Comparison of ENCODE assay signal across 10 cellular contexts in genomic region chr15:45642203-45642932, GRCh38. TPM values are rescaled to one million over a fixed set of nuclear protein-coding genes. Genes with fewer than 3 reads are reported as not detected.
DNase-seq lines count a peak whose midpoint lies in the region; ATAC-seq and TF ChIP-seq lines count a peak whose summit lies in the region.
"Had no signal": no experiment of that assay in that cellular context is flagged by ENCODE, and none has a peak within 500 bp of the region (broad histone marks: within the 10 kb centered on the region; RNA-seq: fewer than 3 reads in every experiment).

No MANE protein-coding gene starts in this region.

- H3K27ac Mint-ChIP-seq in stimulated activated naive CD8-positive, alpha-beta T cell treated with anti-CD3 and anti-CD28 coated beads, Interleukin-15, amount 100 ng/mL, for 72 hours: no peak overlapping the region
- H3K27ac Mint-ChIP-seq: T-cell had no signal

- H4K20me1 ChIP-seq in SK-N-SH (ENCODE audit: insufficient read depth): no peaks in the 10 kb centered on the region

- H3K4me3 Mint-ChIP-seq in stimulated activated naive CD8-positive, alpha-beta T cell treated with anti-CD3 and anti-CD28 coated beads, Interleukin-15, amount 100 ng/mL, for 72 hours: no peak overlapping the region
- H3K4me3 Mint-ChIP-seq: T-cell had no signal

- peak overlapping the region; percentile 67 for H3K4me2 ChIP-seq in SK-N-SH
- peak overlapping the region; percentile 71 for H3K4me2 ChIP-seq in skeletal muscle satellite cell (ENCODE audit: low read length)

- H3K4me1 Mint-ChIP-seq in stimulated activated naive CD8-positive, alpha-beta T cell treated with anti-CD3 and anti-CD28 coated beads, Interleukin-15, amount 100 ng/mL, for 72 hours: peaks cover 87% of the 10 kb centered on the region

- H3K4me1 ChIP-seq in SK-N-SH (ENCODE audit: control insufficient read depth in 1 of 2, insufficient read depth in 2 of 2, low read depth in 1 of 2, low read length in 1 of 2) (peaks cover 0 to 21% of the 10 kb centered on the region in 2 experiments; a peak in 2 of 4 replicates), skeletal muscle satellite cell (ENCODE audit: control insufficient read depth, insufficient read depth, low read length) (peaks cover 83% of the 10 kb centered on the region)
- H3K4me1 ChIP-seq: parathyroid adenoma had no signal

- H3K9me3 ChIP-seq in SK-N-SH (no peaks in the 10 kb centered on the region), skeletal muscle satellite cell (replicated peaks; ENCODE audit: low read length) (no peaks in the 10 kb centered on the region)

- H3K9me3 Mint-ChIP-seq in stimulated activated naive CD8-positive, alpha-beta T cell treated with anti-CD3 and anti-CD28 coated beads, Interleukin-15, amount 100 ng/mL, for 72 hours: peaks cover 6 to 11% of the 10 kb centered on the region in 2 donors
- H3K9me3 Mint-ChIP-seq: T-cell had no signal

- H3K27me3 Mint-ChIP-seq in stimulated activated naive CD8-positive, alpha-beta T cell treated with anti-CD3 and anti-CD28 coated beads, Interleukin-15, amount 100 ng/mL, for 72 hours: no peaks in the 10 kb centered on the region
- H3K27me3 Mint-ChIP-seq: T-cell had no signal

- H3K79me2 ChIP-seq in SK-N-SH (ENCODE audit: insufficient read depth): no peaks in the 10 kb centered on the region
- H3K79me2 ChIP-seq: parathyroid adenoma had no signal

- no peak for TF ChIP-seq EP300 in SK-N-SH (IDR thresholded peaks at IDR 0.05; ENCODE audit: borderline replicate concordance in 1 of 2, low read depth in 1 of 2, low read length in 1 of 2)

- CTCF ChIA-PET in SK-N-SH (lab: Yijun Ruan, JAX): interaction anchor here (0.6 to 1.9 kb wide), 4 partner anchors 18 to 480 kb away, joined by 3 to 5 read pairs (median 4); no protein-coding TSS in a partner anchor

- TF ChIP-seq RAD21 in SK-N-SH (IDR thresholded peaks at IDR 0.05; ENCODE audit: low read length): no peak

- TF ChIP-seq CTCF in SK-N-SH (IDR thresholded peaks at IDR 0.05): no peak
- no peak for TF ChIP-seq CTCF in fibroblast of villous mesenchyme (IDR thresholded peaks at IDR 0.05; ENCODE audit: insufficient read depth, low read depth, low read length)

- no peak overlapping the region for H2AFZ ChIP-seq in SK-N-SH (ENCODE audit: low read depth)
- H2AFZ ChIP-seq: parathyroid adenoma had no signal

- H3K9me2 ChIP-seq in SK-N-SH: no peaks in the 10 kb centered on the region

- 66% methylated on average over 7 of the region's 7 CpGs for WGBS in SK-N-SH (ENCODE audit: low lambda C conversion rate)

- DNase-seq in ELR (ENCODE audit: low read depth) (peak; percentile 53), SK-N-SH (no peak), fibroblast of villous mesenchyme (ENCODE audit: low read depth) (peak; percentile 76), midbrain (lab: John Stamatoyannopoulos, UW) (no peak)
- DNase-seq in activated effector memory CD4-positive, alpha-beta T cell treated with anti-CD3 and anti-CD28 coated beads, Interleukin-2, amount 50 U/mL, for 16 hours: no peak
- DNase-seq in stimulated activated naive CD8-positive, alpha-beta T cell treated with anti-CD3 and anti-CD28 coated beads, Interleukin-15, amount 100 ng/mL, for 72 hours: no peak
- DNase-seq: T-cell had no signal

- POLR2A ChIA-PET in SK-N-SH (lab: Yijun Ruan, JAX): no interaction called here

- peaks cover 32% of the 10 kb centered on the region for H3F3A ChIP-seq in SK-N-SH (replicated peaks; ENCODE audit: insufficient read depth)

- H3K36me3 ChIP-seq in SK-N-SH (replicated peaks in 1 of 2; ENCODE audit: control insufficient read depth in 1 of 2, insufficient read depth in 2 of 2, low read length in 1 of 2): no peaks in the 10 kb centered on the region
- no peaks in the 10 kb centered on the region for H3K36me3 ChIP-seq in skeletal muscle satellite cell (ENCODE audit: insufficient read depth, low read length)

- H3K9ac ChIP-seq in SK-N-SH: no peak overlapping the region
- H3K9ac ChIP-seq in skeletal muscle satellite cell (ENCODE audit: low read depth, low read length): peak overlapping the region; percentile 63
- H3K9ac ChIP-seq: parathyroid adenoma had no signal

- ATAC-seq in stimulated activated naive CD8-positive, alpha-beta T cell treated with anti-CD3 and anti-CD28 coated beads, Interleukin-15, amount 100 ng/mL, for 72 hours: no peak
- no peak for ATAC-seq in GM19035 (IDR thresholded peaks at IDR 0.05; ENCODE audit: unreplicated experiment)
- ATAC-seq: T-cell had no signal

- H3K27ac ChIP-seq in SK-N-SH (ENCODE audit: low read depth in 2 of 2, low read length in 1 of 2): peak overlapping the region in 1 of 2 experiments; percentile 48; a peak in 2 of 4 replicates
- H3K27ac ChIP-seq: parathyroid adenoma had no signal

- H3K4me3 ChIP-seq in SK-N-SH (ENCODE audit: low read depth in 2 of 2, low read length in 1 of 2) (no peak overlapping the region), fibroblast of villous mesenchyme (ENCODE audit: low read depth, low read length) (no peak overlapping the region), skeletal muscle satellite cell (ENCODE audit: low read length) (peak overlapping the region; percentile 53)

- H3K27me3 ChIP-seq in SK-N-SH (ENCODE audit: insufficient read depth) (no peaks in the 10 kb centered on the region), skeletal muscle satellite cell (ENCODE audit: control insufficient read depth, insufficient read depth, low read length) (no peaks in the 10 kb centered on the region)

TF ChIP-seq in SK-N-SH, 30 proteins besides CTCF, POLR2A, EP300 and RAD21 (continues in another document):
- no peak for TF ChIP-seq GATA2 (CRISPR knock-in tag; IDR thresholded peaks at IDR 0.05)
- TF ChIP-seq NRF1 (IDR thresholded peaks at IDR 0.05; ENCODE audit: low read depth, low read length): no peak
- TF ChIP-seq IRF3 (IDR thresholded peaks at IDR 0.05; ENCODE audit: low read depth, low read length): no peak
- peak; percentile 64; the same call in 1 of the 2 replicates for TF ChIP-seq TEAD4 (IDR thresholded peaks at IDR 0.05; ENCODE audit: borderline replicate concordance, insufficient read depth)
- no peak for TF ChIP-seq ELF1 (IDR thresholded peaks at IDR 0.05)
- TF ChIP-seq RFX5 (IDR thresholded peaks at IDR 0.05; ENCODE audit: low read length): no peak
- peak; percentile 84 for TF ChIP-seq NFIC (IDR thresholded peaks at IDR 0.05; ENCODE audit: borderline replicate concordance)
- TF ChIP-seq MAX (IDR thresholded peaks at IDR 0.05; ENCODE audit: low read depth): 0 out of 2 replicates have a peak, but pooled peaks have one; percentile 12
- TF ChIP-seq RXRA (IDR thresholded peaks at IDR 0.05; ENCODE audit: borderline replicate concordance, low read depth): no peak
- no peak for TF ChIP-seq EZH2phosphoT487 (IDR thresholded peaks at IDR 0.05; ENCODE audit: borderline replicate concordance, low read depth)
- no peak for TF ChIP-seq SIN3A (IDR thresholded peaks at IDR 0.05; ENCODE audit: borderline replicate concordance, low read depth, low read length)
- TF ChIP-seq MXI1 (IDR thresholded peaks at IDR 0.05; ENCODE audit: low read depth, low read length): no peak
- no peak for TF ChIP-seq USF1 (IDR thresholded peaks at IDR 0.05; ENCODE audit: borderline replicate concordance, low read depth)
- TF ChIP-seq PBX3 (IDR thresholded peaks at IDR 0.05): no peak

RNA-seq across cellular contexts. Expression of gene SQOR, which starts 7.5 kb away (rescaled TPM):
- polyA plus RNA-seq in SK-N-SH (2012; rRNA removed): 7.8 and 9.1 TPM in 2 replicates
- 8.5 and 9.5 TPM in 2 replicates for polyA plus RNA-seq in SK-N-SH (2012; cell fraction: cytosol; rRNA removed)
- polyA plus RNA-seq in SK-N-SH (2012; cell fraction: nucleus; rRNA removed): 5.0 and 6.4 TPM in 2 replicates
- total RNA-seq in fibroblast of villous mesenchyme: 46.7 and 81.6 TPM in 2 replicates
- 228 and 238 TPM in 2 replicates for total RNA-seq in skeletal muscle satellite cell (2012; rRNA removed)

RNA-seq across cellular contexts. Expression of gene BLOC1S6, which starts 55.2 kb away (rescaled TPM):
- 11.3 and 14.1 TPM in 2 replicates for polyA plus RNA-seq in SK-N-SH (2012; rRNA removed)
- 21.1 and 25.9 TPM in 2 replicates for polyA plus RNA-seq in SK-N-SH (2012; cell fraction: cytosol; rRNA removed)
- 5.2 and 8.4 TPM in 2 replicates for polyA plus RNA-seq in SK-N-SH (2012; cell fraction: nucleus; rRNA removed)
- 74.7 and 87.2 TPM in 2 replicates for total RNA-seq in fibroblast of villous mesenchyme
- 63.6 and 64.7 TPM in 2 replicates for total RNA-seq in skeletal muscle satellite cell (2012; rRNA removed)

Comparison
In these comparisons a context has a peak if more than half of its experiments do, and no peak if none do; other contexts are left out.
1. DNase-seq: peak in ELR (single experiment) and fibroblast of villous mesenchyme (single experiment); none in SK-N-SH (single experiment), activated effector memory CD4-positive, alpha-beta T cell treated with anti-CD3 and anti-CD28 coated beads, Interleukin-2, amount 50 U/mL, for 16 hours (single experiment), stimulated activated naive CD8-positive, alpha-beta T cell treated with anti-CD3 and anti-CD28 coated beads, Interleukin-15, amount 100 ng/mL, for 72 hours (0 of 2) and midbrain (single experiment).